In genomic region chr2:55668956-55669355, GRCh38 we compare ENCODE assay signal across 34 cellular contexts.
"Had no signal": no experiment of that assay in that cellular context is flagged by ENCODE, and none has a peak within 500 bp of the region (broad histone marks: within the 10 kb centered on the region; RNA-seq: fewer than 3 reads in every experiment).

No MANE protein-coding gene starts in this region.

- H3K4me3 ChIP-seq: adrenal gland, ascending aorta, body of pancreas, breast epithelium, cardiac muscle cell had no signal

- H3K4me1 ChIP-seq: adrenal gland, ascending aorta, body of pancreas, breast epithelium had no signal

- DNase-seq: activated effector memory CD4-positive, alpha-beta T cell treated with anti-CD3 and anti-CD28 coated beads, Interleukin-2, amount 50 U/mL, for 16 hours; activated effector memory CD4-positive, alpha-beta T cell treated with Interleukin-2 at 50 U/mL for 16 hours; activated gamma-delta T cell; activated gamma-delta T cell treated with Interleukin-2 at 50 U/mL for 16 hours; activated naive CD4-positive, alpha-beta T cell; activated naive CD4-positive, alpha-beta T cell treated with anti-CD3 and anti-CD28 coated beads for 36 hours; activated naive CD4-positive, alpha-beta T cell treated with anti-CD3 and anti-CD28 coated beads, Interleukin-2, amount 10 ng/mL, durations not matched to agents 7 days and 5 days; activated naive CD4-positive, alpha-beta T cell treated with anti-CD3 and anti-CD28 coated beads, Interleukin-2, amount 50 U/mL, for 16 hours; activated naive CD4-positive, alpha-beta T cell treated with Interleukin-2 at 50 U/mL for 16 hours; activated naive CD8-positive, alpha-beta T cell treated with anti-CD3 and anti-CD28 coated beads for 36 hours; activated naive CD8-positive, alpha-beta T cell treated with anti-CD3 and anti-CD28 coated beads, Interleukin-2, amount 10 ng/mL, durations not matched to agents 7 days and 5 days; activated naive CD8-positive, alpha-beta T cell treated with anti-CD3 and anti-CD28 coated beads, Interleukin-2, amount 50 U/mL, for 24 hours; activated T-cell treated with anti-CD3 and anti-CD28 coated beads, Interleukin-2, amount 50 U/mL, for 1 hour; activated T-cell treated with anti-CD3 and anti-CD28 coated beads, Interleukin-2, amount 50 U/mL, for 24 hours; activated T-cell treated with anti-CD3 and anti-CD28 coated beads, Interleukin-2, amount 50 U/mL, for 4 hours; activated T-cell treated with anti-CD3 and anti-CD28 coated beads, Interleukin-2, amount 50 U/mL, for 48 hours; activated T-cell treated with anti-CD3 and anti-CD28 coated beads, Interleukin-2, amount 50 U/mL, for 72 hours; adrenal gland; amniotic stem cell; amygdala; anterior cingulate cortex; aorta; body of pancreas; brain microvascular endothelial cell; caudate nucleus; central memory CD4-positive, alpha-beta T cell; cerebellar nuclear complex had no signal

- H3K27ac ChIP-seq: adrenal gland, ascending aorta, body of pancreas, brain microvascular endothelial cell, breast epithelium, cardiac muscle cell had no signal

- ATAC-seq: activated naive CD4-positive, alpha-beta T cell treated with anti-CD3 and anti-CD28 coated beads, Interleukin-2, amount 50 U/mL, for 72 hours; activated naive CD8-positive, alpha-beta T cell treated with anti-CD3 and anti-CD28 coated beads, Interleukin-2, amount 50 U/mL, for 24 hours; activated T-cell treated with anti-CD3 and anti-CD28 coated beads, Interleukin-2, amount 50 U/mL, for 4 hours; activated T-cell treated with anti-CD3 and anti-CD28 coated beads, Interleukin-2, amount 50 U/mL, for 72 hours; activated T-helper 17 cell treated with anti-CD3 and anti-CD28 coated beads, Interleukin-2, amount 50 U/mL, for 72 hours; body of pancreas had no signal

- H3K9me3 ChIP-seq: adrenal gland, ascending aorta, body of pancreas, breast epithelium had no signal

- FAIRE-seq: astrocyte, bronchial epithelial cell had no signal

- H3K27me3 ChIP-seq: adrenal gland, ascending aorta, body of pancreas, brain microvascular endothelial cell, breast epithelium, cardiac muscle cell had no signal
